34 cellular contexts compared by ENCODE assay signal in genomic region chr19:7790416-7790815, GRCh38. TPM values are rescaled to one million over a fixed set of nuclear protein-coding genes. Genes with fewer than 3 reads are reported as not detected.
"Had no signal": no experiment of that assay in that cellular context is flagged by ENCODE, and none has a peak within 500 bp of the region (broad histone marks: within the 10 kb centered on the region; RNA-seq: fewer than 3 reads in every experiment).

No MANE protein-coding gene starts in this region.

- ATAC-seq: foreskin keratinocyte; gastroesophageal sphincter; heart left ventricle; left ventricle myocardium superior; natural killer cell; pancreas; right cardiac atrium; stimulated activated memory B cell treated with anti-CD40 and anti-IgM and Interleukin-4, amounts not matched to agents 10 μg/mL and 1 μg/mL and 100 μg/mL, for 72 hours; stimulated activated naive CD8-positive, alpha-beta T cell treated with anti-CD3 and anti-CD28 coated beads, Interleukin-15, Interleukin-2, amounts not matched to agents 100 U/mL and 50 U/mL, for 24 hours had no signal

- H3K4me3 Mint-ChIP-seq: immature natural killer cell; natural killer cell; stimulated activated memory B cell treated with anti-CD40 and anti-IgM and Interleukin-4, amounts not matched to agents 10 μg/mL and 1 μg/mL and 100 μg/mL, for 72 hours had no signal

- H3K27ac ChIP-seq: coronary artery, esophagus muscularis mucosa, foreskin keratinocyte, gastroesophageal sphincter, heart left ventricle, neutrophil, pancreas, skin epidermis, spleen, thoracic aorta, transverse colon had no signal

- H3K27ac Mint-ChIP-seq: immature natural killer cell; memory B cell; natural killer cell; progenitor cell of endocrine pancreas; stimulated activated memory B cell treated with anti-CD40 and anti-IgM and Interleukin-4, amounts not matched to agents 10 μg/mL and 1 μg/mL and 100 μg/mL, for 72 hours had no signal

- FAIRE-seq: endothelial cell of umbilical vein, pancreas had no signal

- H3K36me3 Mint-ChIP-seq: immature natural killer cell; natural killer cell; stimulated activated memory B cell treated with anti-CD40 and anti-IgM and Interleukin-4, amounts not matched to agents 10 μg/mL and 1 μg/mL and 100 μg/mL, for 72 hours had no signal

- DNase-seq: dermis blood vessel endothelial cell; effector memory CD4-positive, alpha-beta T cell; foreskin keratinocyte; heart left ventricle; hippocampal formation; immature natural killer cell; islet precursor cell; left ventricle myocardium superior; natural killer cell; pancreas; right cardiac atrium; stimulated activated CD4-positive, alpha-beta T cell treated with anti-CD3 and anti-CD28 coated beads, Interleukin-4, amount 100 ng/mL, for 4 hours; stimulated activated naive CD8-positive, alpha-beta T cell treated with anti-CD3 and anti-CD28 coated beads, Interleukin-15, Interleukin-2, amounts not matched to agents 100 U/mL and 50 U/mL, for 24 hours; substantia nigra; transverse colon had no signal

- H3K4me1 ChIP-seq: foreskin keratinocyte, pancreas had no signal

- H3K36me3 ChIP-seq: esophagus muscularis mucosa, gastroesophageal sphincter, heart left ventricle, neutrophil, pancreas, spleen, thoracic aorta, transverse colon had no signal

- H3K4me3 ChIP-seq: coronary artery, esophagus muscularis mucosa, gastroesophageal sphincter, heart left ventricle, lung, pancreas, skin epidermis, thoracic aorta, transverse colon had no signal

- H3K9me3 ChIP-seq: esophagus muscularis mucosa, neutrophil, pancreas, thoracic aorta, transverse colon had no signal

RNA-seq across cellular contexts. Expression of gene CLEC4M, which starts 27.4 kb away (rescaled TPM):
- total RNA-seq: cardiac septum, epithelial cell of proximal tubule, esophagus muscularis mucosa, fibroblast of lung, foreskin keratinocyte, gastroesophageal sphincter, heart left ventricle, left ventricle myocardium superior, myocyte, natural killer cell, pancreas, renal cortical epithelial cell, right cardiac atrium, thoracic aorta, urinary bladder had no signal
- polyA plus RNA-seq: fibroblast of lung, foreskin keratinocyte, heart left ventricle, immature natural killer cell, neural cell, pancreas, right cardiac atrium, urinary bladder had no signal

RNA-seq across cellular contexts. Expression of gene CD209, which starts 43.1 kb away (rescaled TPM):
- total RNA-seq: dermis blood vessel endothelial cell, endothelial cell of umbilical vein, fibroblast of lung, foreskin keratinocyte, myocyte, progenitor cell of endocrine pancreas had no signal
- polyA plus RNA-seq: endothelial cell of umbilical vein, fibroblast of lung, foreskin keratinocyte, immature natural killer cell, neural cell had no signal

RNA-seq across cellular contexts. Expression of gene CLEC4G, which starts 58.5 kb away (rescaled TPM):
- total RNA-seq: dermis blood vessel endothelial cell, endothelial cell of umbilical vein, epithelial cell of proximal tubule, fibroblast of lung, foreskin keratinocyte, myocyte, natural killer cell, progenitor cell of endocrine pancreas, renal cortical epithelial cell had no signal
- polyA plus RNA-seq: endothelial cell of umbilical vein, fibroblast of lung, foreskin keratinocyte, neural cell had no signal
